In the genomic region with DNA sequence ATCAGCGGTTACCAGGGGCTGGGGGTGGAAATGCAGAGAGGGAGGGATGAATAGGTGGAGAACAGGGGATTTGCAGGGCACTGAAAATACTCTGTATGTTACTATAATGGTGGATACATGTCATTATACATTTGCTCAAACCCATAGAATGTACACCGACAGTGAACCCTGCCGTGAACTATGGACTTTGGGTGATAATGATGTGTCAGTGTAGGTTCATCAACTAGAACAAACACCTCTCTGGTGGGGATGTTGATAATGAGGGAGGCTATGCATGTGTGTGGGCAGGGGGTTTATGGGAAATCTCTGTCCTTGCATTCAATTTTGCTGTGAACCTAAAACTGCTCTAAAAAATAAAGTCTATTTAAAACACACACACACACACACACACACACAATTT, we compare ENCODE assay signal across 1 cellular context.
TF ChIP-seq lines count a peak whose summit lies in the region.

No MANE protein-coding gene starts in this region.

TF ChIP-seq in HepG2, 621 proteins besides CTCF, POLR2A, EP300 and RAD21 (continued from another document):
- TF ChIP-seq, protein P1, sequence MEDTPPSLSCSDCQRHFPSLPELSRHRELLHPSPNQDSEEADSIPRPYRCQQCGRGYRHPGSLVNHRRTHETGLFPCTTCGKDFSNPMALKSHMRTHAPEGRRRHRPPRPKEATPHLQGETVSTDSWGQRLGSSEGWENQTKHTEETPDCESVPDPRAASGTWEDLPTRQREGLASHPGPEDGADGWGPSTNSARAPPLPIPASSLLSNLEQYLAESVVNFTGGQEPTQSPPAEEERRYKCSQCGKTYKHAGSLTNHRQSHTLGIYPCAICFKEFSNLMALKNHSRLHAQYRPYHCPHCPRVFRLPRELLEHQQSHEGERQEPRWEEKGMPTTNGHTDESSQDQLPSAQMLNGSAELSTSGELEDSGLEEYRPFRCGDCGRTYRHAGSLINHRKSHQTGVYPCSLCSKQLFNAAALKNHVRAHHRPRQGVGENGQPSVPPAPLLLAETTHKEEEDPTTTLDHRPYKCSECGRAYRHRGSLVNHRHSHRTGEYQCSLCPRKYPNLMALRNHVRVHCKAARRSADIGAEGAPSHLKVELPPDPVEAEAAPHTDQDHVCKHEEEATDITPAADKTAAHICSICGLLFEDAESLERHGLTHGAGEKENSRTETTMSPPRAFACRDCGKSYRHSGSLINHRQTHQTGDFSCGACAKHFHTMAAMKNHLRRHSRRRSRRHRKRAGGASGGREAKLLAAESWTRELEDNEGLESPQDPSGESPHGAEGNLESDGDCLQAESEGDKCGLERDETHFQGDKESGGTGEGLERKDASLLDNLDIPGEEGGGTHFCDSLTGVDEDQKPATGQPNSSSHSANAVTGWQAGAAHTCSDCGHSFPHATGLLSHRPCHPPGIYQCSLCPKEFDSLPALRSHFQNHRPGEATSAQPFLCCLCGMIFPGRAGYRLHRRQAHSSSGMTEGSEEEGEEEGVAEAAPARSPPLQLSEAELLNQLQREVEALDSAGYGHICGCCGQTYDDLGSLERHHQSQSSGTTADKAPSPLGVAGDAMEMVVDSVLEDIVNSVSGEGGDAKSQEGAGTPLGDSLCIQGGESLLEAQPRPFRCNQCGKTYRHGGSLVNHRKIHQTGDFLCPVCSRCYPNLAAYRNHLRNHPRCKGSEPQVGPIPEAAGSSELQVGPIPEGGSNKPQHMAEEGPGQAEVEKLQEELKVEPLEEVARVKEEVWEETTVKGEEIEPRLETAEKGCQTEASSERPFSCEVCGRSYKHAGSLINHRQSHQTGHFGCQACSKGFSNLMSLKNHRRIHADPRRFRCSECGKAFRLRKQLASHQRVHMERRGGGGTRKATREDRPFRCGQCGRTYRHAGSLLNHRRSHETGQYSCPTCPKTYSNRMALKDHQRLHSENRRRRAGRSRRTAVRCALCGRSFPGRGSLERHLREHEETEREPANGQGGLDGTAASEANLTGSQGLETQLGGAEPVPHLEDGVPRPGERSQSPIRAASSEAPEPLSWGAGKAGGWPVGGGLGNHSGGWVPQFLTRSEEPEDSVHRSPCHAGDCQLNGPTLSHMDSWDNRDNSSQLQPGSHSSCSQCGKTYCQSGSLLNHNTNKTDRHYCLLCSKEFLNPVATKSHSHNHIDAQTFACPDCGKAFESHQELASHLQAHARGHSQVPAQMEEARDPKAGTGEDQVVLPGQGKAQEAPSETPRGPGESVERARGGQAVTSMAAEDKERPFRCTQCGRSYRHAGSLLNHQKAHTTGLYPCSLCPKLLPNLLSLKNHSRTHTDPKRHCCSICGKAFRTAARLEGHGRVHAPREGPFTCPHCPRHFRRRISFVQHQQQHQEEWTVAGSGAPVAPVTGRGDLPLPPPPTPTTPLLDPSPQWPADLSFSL (CRISPR knock-in tag; IDR thresholded peaks at IDR 0.05) = no peak
- TF ChIP-seq ZNF317 (CRISPR knock-in tag; IDR thresholded peaks at IDR 0.05) (no peak), DNMT3B (CRISPR knock-in tag; conservative IDR thresholded peaks at IDR 0.05) (no peak), ZZZ3 (CRISPR knock-in tag; IDR thresholded peaks at IDR 0.05; ENCODE audit: borderline replicate concordance) (no peak), IKZF1 (IDR thresholded peaks at IDR 0.05) (no peak), ARID5B (CRISPR knock-in tag; IDR thresholded peaks at IDR 0.05) (peak; percentile 63)
